14 cellular contexts compared by ENCODE assay signal in the genomic region with DNA sequence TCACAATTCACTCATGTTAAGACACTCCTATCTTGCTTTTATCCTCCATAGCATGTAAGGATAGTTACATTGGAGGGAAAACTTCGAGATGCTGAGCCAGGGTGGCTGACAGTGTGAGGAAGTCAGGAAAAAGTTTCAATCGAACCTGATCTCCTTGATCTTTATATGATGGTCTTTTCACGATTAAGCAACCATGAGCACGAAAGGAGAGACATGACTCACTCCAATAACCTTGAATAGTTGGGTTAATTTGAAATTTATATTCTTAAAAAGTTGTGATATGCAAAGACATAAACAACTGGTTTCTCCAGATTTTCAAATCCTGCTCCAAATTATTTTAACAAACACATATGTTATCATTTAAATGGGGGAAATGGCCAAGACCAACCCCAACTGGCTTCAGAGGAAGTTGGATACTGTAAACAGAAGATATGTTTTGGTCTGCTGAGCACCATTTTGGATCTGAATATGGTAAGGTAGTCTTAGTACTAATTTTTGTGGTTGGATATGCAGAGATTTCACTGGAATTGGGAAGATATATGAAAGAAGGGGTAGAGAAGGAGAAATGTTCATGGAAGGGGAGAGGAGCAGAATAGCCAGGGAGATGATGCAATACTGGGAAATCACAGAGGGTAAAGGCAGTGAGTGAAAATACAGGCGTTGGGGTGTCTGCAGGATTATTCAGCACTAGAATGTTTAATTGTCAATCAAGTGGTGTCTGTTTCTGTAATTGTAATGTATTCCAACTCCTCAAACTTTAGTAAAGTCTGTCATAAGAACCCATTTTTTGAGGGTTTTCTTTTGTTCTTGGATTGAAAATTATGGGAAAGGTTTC.
DNase-seq lines count a peak whose midpoint lies in the region; ATAC-seq and TF ChIP-seq lines count a peak whose summit lies in the region.
"Had no signal": no experiment of that assay in that cellular context is flagged by ENCODE, and none has a peak within 500 bp of the region (broad histone marks: within the 10 kb centered on the region; RNA-seq: fewer than 3 reads in every experiment).

No MANE protein-coding gene starts in this region.

- H3K27me3 Mint-ChIP-seq in activated T-helper 1 cell treated with anti-CD3 and anti-CD28 coated beads, Interleukin-12 subunit alpha, Interleukin-12 subunit beta, Interleukin-2, Interleukin-4 antibody, amounts not matched to agents 30 ng/mL and 10 ng/mL and 1 ng/mL, durations not matched to agents 14 hours and 24 hours and 36 hours (ENCODE audit: insufficient read depth): no peaks in the 10 kb centered on the region
- H3K27me3 Mint-ChIP-seq: stimulated activated naive B cell treated with anti-CD40 and anti-IgM and Interleukin-4, amounts not matched to agents 10 μg/mL and 1 μg/mL and 100 μg/mL, for 72 hours had no signal

- peak overlapping the region; percentile 81 for H3K27ac ChIP-seq in left ventricle myocardium inferior (replicated peaks)
- H3K27ac ChIP-seq in foreskin keratinocyte: peak overlapping the region; percentile 98
- peak overlapping the region; percentile 12 to 57 for H3K27ac ChIP-seq in aorta (ENCODE audit: low read depth in 1 of 2, low read length in 2 of 2)

- ATAC-seq in left ventricle myocardium superior: no peak
- ATAC-seq in foreskin keratinocyte: no peak
- ATAC-seq in aorta (ENCODE audit: low FRiP score): no peak
- no peak for ATAC-seq in HG03280 (IDR thresholded peaks at IDR 0.05; ENCODE audit: unreplicated experiment)
- no peak for ATAC-seq in GM21825 (IDR thresholded peaks at IDR 0.05; ENCODE audit: unreplicated experiment)
- ATAC-seq: stimulated activated naive B cell treated with anti-CD40 and anti-IgM and Interleukin-4, amounts not matched to agents 10 μg/mL and 1 μg/mL and 100 μg/mL, for 72 hours had no signal

- no peaks in the 10 kb centered on the region for H3K36me3 ChIP-seq in left ventricle myocardium inferior
- H3K36me3 ChIP-seq in aorta (ENCODE audit: control insufficient read depth in 1 of 2, insufficient read depth in 2 of 2, low read length in 1 of 2): no peaks in the 10 kb centered on the region

- peaks cover 29% of the 10 kb centered on the region for H3K4me1 Mint-ChIP-seq in activated T-helper 1 cell treated with anti-CD3 and anti-CD28 coated beads, Interleukin-12 subunit alpha, Interleukin-12 subunit beta, Interleukin-2, Interleukin-4 antibody, amounts not matched to agents 30 ng/mL and 10 ng/mL and 1 ng/mL, durations not matched to agents 14 hours and 24 hours and 36 hours (ENCODE audit: low read depth)

- H3K4me3 ChIP-seq in left ventricle myocardium inferior (no peak overlapping the region), aorta (ENCODE audit: low read length in 2 of 2) (no peak overlapping the region)

- no peaks in the 10 kb centered on the region for H3K27me3 ChIP-seq in left ventricle myocardium inferior (ENCODE audit: low read depth)
- H3K27me3 ChIP-seq in foreskin keratinocyte: no peaks in the 10 kb centered on the region
- no peaks in the 10 kb centered on the region for H3K27me3 ChIP-seq in aorta (ENCODE audit: control insufficient read depth in 1 of 2, insufficient read depth in 2 of 2, low read length in 1 of 2)

- H3K27ac Mint-ChIP-seq in activated T-helper 1 cell treated with anti-CD3 and anti-CD28 coated beads, Interleukin-12 subunit alpha, Interleukin-12 subunit beta, Interleukin-2, Interleukin-4 antibody, amounts not matched to agents 30 ng/mL and 10 ng/mL and 1 ng/mL, durations not matched to agents 14 hours and 24 hours and 36 hours: peak overlapping the region; percentile 24
- H3K27ac Mint-ChIP-seq: endodermal cell; stimulated activated naive B cell treated with anti-CD40 and anti-IgM and Interleukin-4, amounts not matched to agents 10 μg/mL and 1 μg/mL and 100 μg/mL, for 72 hours had no signal

- no peak overlapping the region for H3K4me3 Mint-ChIP-seq in activated T-helper 1 cell treated with anti-CD3 and anti-CD28 coated beads, Interleukin-12 subunit alpha, Interleukin-12 subunit beta, Interleukin-2, Interleukin-4 antibody, amounts not matched to agents 30 ng/mL and 10 ng/mL and 1 ng/mL, durations not matched to agents 14 hours and 24 hours and 36 hours
- H3K4me3 Mint-ChIP-seq: endodermal cell; stimulated activated naive B cell treated with anti-CD40 and anti-IgM and Interleukin-4, amounts not matched to agents 10 μg/mL and 1 μg/mL and 100 μg/mL, for 72 hours had no signal

- H3K36me3 Mint-ChIP-seq in activated T-helper 1 cell treated with anti-CD3 and anti-CD28 coated beads, Interleukin-12 subunit alpha, Interleukin-12 subunit beta, Interleukin-2, Interleukin-4 antibody, amounts not matched to agents 30 ng/mL and 10 ng/mL and 1 ng/mL, durations not matched to agents 14 hours and 24 hours and 36 hours (ENCODE audit: low read depth): peaks cover 13% of the 10 kb centered on the region
- H3K36me3 Mint-ChIP-seq: stimulated activated naive B cell treated with anti-CD40 and anti-IgM and Interleukin-4, amounts not matched to agents 10 μg/mL and 1 μg/mL and 100 μg/mL, for 72 hours had no signal

- 71 to 72% methylated on average over 5 of the region's 5 CpGs for WGBS in aorta, 2 donors

- H3K4me1 ChIP-seq in left ventricle myocardium inferior (peaks cover 41% of the 10 kb centered on the region), foreskin keratinocyte (peaks cover 88% of the 10 kb centered on the region), aorta (ENCODE audit: control insufficient read depth in 1 of 2, insufficient read depth in 2 of 2, low read length in 2 of 2) (peaks cover 4 to 8% of the 10 kb centered on the region in 2 donors)

- no peak for DNase-seq in left ventricle myocardium inferior
- no peak for DNase-seq in left ventricle myocardium superior
- no peak for DNase-seq in activated T-helper 1 cell treated with anti-CD3 and anti-CD28 coated beads, Interleukin-12 subunit alpha, Interleukin-12 subunit beta, Interleukin-2, Interleukin-4 antibody, amounts not matched to agents 30 ng/mL and 10 ng/mL and 1 ng/mL, durations not matched to agents 14 hours and 24 hours and 36 hours (ENCODE audit: low spot score)
- DNase-seq in foreskin keratinocyte: peak; percentile 34 to 70
- DNase-seq in aorta: no peak
- no peak for DNase-seq in SKM-1 (lab: John Stamatoyannopoulos, UW; ENCODE audit: unreplicated experiment)
- DNase-seq: activated CD4-positive, CD25-positive, alpha-beta regulatory T cell treated with anti-CD3 and anti-CD28 coated beads, Interleukin-2, amount 50 U/mL, for 72 hours; activated naive CD4-positive, alpha-beta T cell treated with anti-CD3 and anti-CD28 coated beads, Interleukin-2, amount 50 U/mL, for 16 hours; endodermal cell; NCI-H2227 treated with DMSO at 0.1 percent for 48 hours; Right ventricle myocardium superior; stimulated activated naive B cell treated with anti-CD40 and anti-IgM and Interleukin-4, amounts not matched to agents 10 μg/mL and 1 μg/mL and 100 μg/mL, for 72 hours had no signal

- intact Hi-C loops in left ventricle myocardium inferior (cut with micrococcal nuclease): loop anchor here (10.0 kb wide), 1 partner anchor 173 kb away; no protein-coding TSS in a partner anchor
- intact Hi-C loops in left ventricle myocardium superior (cut with micrococcal nuclease): loop anchor here (10.0 kb wide), 1 partner anchor 173 kb away; no protein-coding TSS in a partner anchor
- intact Hi-C loops in activated T-helper 1 cell treated with anti-CD3 and anti-CD28 coated beads, Interleukin-12 subunit alpha, Interleukin-12 subunit beta, Interleukin-2, Interleukin-4 antibody, amounts not matched to agents 30 ng/mL and 10 ng/mL and 1 ng/mL, durations not matched to agents 14 hours and 24 hours and 36 hours (cut with micrococcal nuclease): no loop called here
- intact Hi-C loops in aorta (cut with DNase I): loop anchor here in 1 of 2 donors (10.0 kb wide), 1 partner anchor 173 kb away; no protein-coding TSS in a partner anchor

- no peaks in the 10 kb centered on the region for H3K9me3 ChIP-seq in left ventricle myocardium inferior (replicated peaks)
- no peaks in the 10 kb centered on the region for H3K9me3 ChIP-seq in aorta (ENCODE audit: control insufficient read depth, low read length)

- peaks cover 13% of the 10 kb centered on the region for H3K9me3 Mint-ChIP-seq in activated T-helper 1 cell treated with anti-CD3 and anti-CD28 coated beads, Interleukin-12 subunit alpha, Interleukin-12 subunit beta, Interleukin-2, Interleukin-4 antibody, amounts not matched to agents 30 ng/mL and 10 ng/mL and 1 ng/mL, durations not matched to agents 14 hours and 24 hours and 36 hours
- H3K9me3 Mint-ChIP-seq: endodermal cell; stimulated activated naive B cell treated with anti-CD40 and anti-IgM and Interleukin-4, amounts not matched to agents 10 μg/mL and 1 μg/mL and 100 μg/mL, for 72 hours had no signal

- TF ChIP-seq CTCF in left ventricle myocardium inferior (IDR thresholded peaks at IDR 0.05; ENCODE audit: borderline replicate concordance): no peak
- TF ChIP-seq CTCF in foreskin keratinocyte (conservative IDR thresholded peaks at IDR 0.05): no peak

Comparison
In these comparisons a context has a peak if more than half of its experiments do, and no peak if none do; other contexts are left out.
1. DNase-seq: peak in foreskin keratinocyte (2 of 2); none in left ventricle myocardium inferior (single experiment), left ventricle myocardium superior (single experiment), activated T-helper 1 cell treated with anti-CD3 and anti-CD28 coated beads, Interleukin-12 subunit alpha, Interleukin-12 subunit beta, Interleukin-2, Interleukin-4 antibody, amounts not matched to agents 30 ng/mL and 10 ng/mL and 1 ng/mL, durations not matched to agents 14 hours and 24 hours and 36 hours (single experiment), aorta (0 of 2) and SKM-1 (single experiment).
2. H3K27ac ChIP-seq: peak in every context shown above with its lines; median percentile 98 in foreskin keratinocyte; 81 in left ventricle myocardium inferior; 34 in aorta.